13 cellular contexts compared by ENCODE assay signal in genomic region chr7:19621740-19622139, GRCh38.
DNase-seq lines count a peak whose midpoint lies in the region; ATAC-seq lines count a peak whose summit lies in the region.
"Had no signal": no experiment of that assay in that cellular context is flagged by ENCODE, and none has a peak within 500 bp of the region (broad histone marks: within the 10 kb centered on the region; RNA-seq: fewer than 3 reads in every experiment).

No MANE protein-coding gene starts in this region.

- no peaks in the 10 kb centered on the region for H3K36me3 ChIP-seq in GM23248 (ENCODE audit: low read depth)
- H3K36me3 ChIP-seq: SJSA1 had no signal

- no peaks in the 10 kb centered on the region for H3K9me3 ChIP-seq in GM23248 (ENCODE audit: low read depth)
- H3K9me3 ChIP-seq: SJSA1 had no signal

- no peak for ATAC-seq in left ventricle myocardium superior

- no peak overlapping the region for H2AFZ ChIP-seq in GM23248
- H2AFZ ChIP-seq: hepatocyte had no signal

- in situ Hi-C loops in GM23248 (cut with MboI), result no loop called here

- no peaks in the 10 kb centered on the region for H3K79me2 ChIP-seq in GM23248 (ENCODE audit: insufficient read depth)
- H3K79me2 ChIP-seq: hepatocyte had no signal

- H3K27ac ChIP-seq in GM23248, result no peak overlapping the region
- H3K27ac ChIP-seq: hepatocyte, SJSA1 had no signal

- no peak overlapping the region for H3K4me2 ChIP-seq in GM23248 (ENCODE audit: unreplicated experiment)
- H3K4me2 ChIP-seq: hepatocyte had no signal

- no peaks in the 10 kb centered on the region for H3K27me3 ChIP-seq in GM23248 (replicated peaks; ENCODE audit: insufficient read depth)
- H3K27me3 ChIP-seq: hepatocyte, SJSA1 had no signal

- intact Hi-C loops in left ventricle myocardium superior (cut with micrococcal nuclease), result no loop called here

- H3F3A ChIP-seq in GM23248 (ENCODE audit: insufficient read depth), result no peaks in the 10 kb centered on the region

- H4K20me1 ChIP-seq in GM23248 (ENCODE audit: insufficient read depth), result no peaks in the 10 kb centered on the region

- 43 to 44% methylated on average over 2 of the region's 2 CpGs for WGBS in GM23248 (ENCODE audit: low coverage in 1 of 2, low lambda C conversion rate in 2 of 2, missing lambda C conversion rate in 2 of 2), 2 experiments

- H3K9ac ChIP-seq in GM23248, result no peak overlapping the region

- DNase-seq in GM23248 (peak; percentile 12), LoVo (ENCODE audit: low spot score) (peak; percentile 14), astrocyte of the hippocampus (ENCODE audit: low read depth, low spot score) (peak; percentile 11), non-pigmented ciliary epithelial cell (ENCODE audit: low read depth) (peak; percentile 32), left ventricle myocardium superior (no peak), ecto neural progenitor cell (ENCODE audit: low spot score) (no peak)
- DNase-seq in NK-92 treated with Interleukin-12 subunit alpha and Interleukin-12 subunit beta, amount 100 ng/mL, for 24 hours (lab: John Stamatoyannopoulos, UW), result no peak
- DNase-seq: activated effector memory CD4-positive, alpha-beta T cell treated with anti-CD3 and anti-CD28 coated beads, Interleukin-2, amount 50 U/mL, for 16 hours; CD4-positive, CD25-positive, alpha-beta regulatory T cell; GOT3; NCI-H524 treated with DMSO at 0.1 percent for 48 hours had no signal

- no peak overlapping the region for H3K4me3 ChIP-seq in GM23248
- H3K4me3 ChIP-seq: hepatocyte, SJSA1 had no signal

- no peaks in the 10 kb centered on the region for H3K4me1 ChIP-seq in GM23248 (ENCODE audit: insufficient read depth)
- H3K4me1 ChIP-seq: SJSA1 had no signal

- H3K9me2 ChIP-seq in GM23248 (ENCODE audit: insufficient read depth), result no peaks in the 10 kb centered on the region

Comparison
In these comparisons a context has a peak if more than half of its experiments do, and no peak if none do; other contexts are left out.
1. DNase-seq: peak in GM23248 (single experiment), LoVo (single experiment), astrocyte of the hippocampus (single experiment) and non-pigmented ciliary epithelial cell (single experiment); none in NK-92 treated with Interleukin-12 subunit alpha and Interleukin-12 subunit beta, amount 100 ng/mL, for 24 hours (single experiment), left ventricle myocardium superior (single experiment) and ecto neural progenitor cell (single experiment).